8 cellular contexts compared by ENCODE assay signal in the genomic region with DNA sequence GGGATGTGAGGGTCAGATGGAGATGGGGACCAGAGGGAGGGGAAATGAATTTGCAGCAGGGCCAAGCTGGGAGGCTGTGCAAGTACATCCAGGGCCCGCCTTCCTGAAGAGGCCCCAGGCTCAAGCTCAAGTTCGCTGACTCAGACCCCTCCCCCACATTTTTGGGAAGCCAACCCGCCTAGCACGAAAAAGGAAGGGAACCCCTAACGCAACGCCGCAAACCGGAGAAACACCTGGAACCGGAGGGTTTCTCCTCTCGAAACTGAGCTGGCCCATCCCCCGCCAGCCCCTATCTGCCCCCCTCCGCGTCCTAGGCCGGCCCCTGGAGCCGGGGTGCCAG. TPM values are rescaled to one million over a fixed set of nuclear protein-coding genes. Genes with fewer than 3 reads are reported as not detected.
A peak's percentile ranks its signal among the peaks of the same experiment; 100 is the strongest.
DNase-seq lines count a peak whose midpoint lies in the region; ATAC-seq, FAIRE-seq and TF ChIP-seq lines count a peak whose summit lies in the region.

No MANE protein-coding gene starts in this region.

- H3K4me3 ChIP-seq in H7 (ENCODE audit: insufficient read depth, low read depth, low read length) (peak overlapping the region; percentile 82), kidney (ENCODE audit: low read length in 2 of 2) (peak overlapping the region; percentile 32 to 59)

- H3K9me3 ChIP-seq in kidney (ENCODE audit: control insufficient read depth in 1 of 2, low read length in 2 of 2), result no peaks in the 10 kb centered on the region

- no peaks in the 10 kb centered on the region for H3K27me3 ChIP-seq in H7 (ENCODE audit: control insufficient read depth, insufficient read depth, low read length)

- in situ Hi-C loops in ACHN (cut with HindIII; ENCODE audit: low pct_ligation_motif_present, low pct_unique_long_range_greater_than_20kb, low sequenced_read_pairs), result no loop called here

- no peak overlapping the region for H3K9ac ChIP-seq in kidney (ENCODE audit: low read length in 2 of 2)

- no peak for ATAC-seq in HG03354 (IDR thresholded peaks at IDR 0.05; ENCODE audit: poor library complexity, severe bottlenecking, unreplicated experiment)

- H3K27ac ChIP-seq in VCaP (peak overlapping the region; percentile 96), kidney (ENCODE audit: low read depth in 2 of 2, low read length in 2 of 2) (no peak overlapping the region)

- peaks cover 0 to 10% of the 10 kb centered on the region in 2 donors for H3K4me1 ChIP-seq in kidney (ENCODE audit: control insufficient read depth in 1 of 2, insufficient read depth in 1 of 2, low read depth in 1 of 2, low read length in 2 of 2)

- FAIRE-seq in kidney (lab: Jason Lieb, UNC), result no peak

- intact Hi-C loops in kidney (cut with DNase I), result no loop called here

- CTCF ChIA-PET in GM10248 (lab: Yijun Ruan, JAX), result no interaction called here

- H3K36me3 ChIP-seq in H7 (replicated peaks; ENCODE audit: control insufficient read depth, insufficient read depth, low read length) (no peaks in the 10 kb centered on the region), kidney (ENCODE audit: control insufficient read depth in 1 of 2, insufficient read depth in 2 of 2, low read length in 2 of 2) (no peaks in the 10 kb centered on the region)

- DNase-seq in ACHN, result peak; percentile 4
- no peak for DNase-seq in H7
- no peak for DNase-seq in kidney
- DNase-seq in GM10248 (ENCODE audit: extremely low spot score), result no peak
- DNase-seq in NCI-H2081 treated with DMSO at 0.1 percent for 48 hours (lab: John Stamatoyannopoulos, UW), result no peak
- DNase-seq in KG1 (lab: John Stamatoyannopoulos, UW), result no peak

- no peak for TF ChIP-seq CTCF in VCaP (conservative IDR thresholded peaks at IDR 0.05)
- no peak for TF ChIP-seq CTCF in kidney (IDR thresholded peaks at IDR 0.05; ENCODE audit: borderline replicate concordance, extremely low read depth, insufficient read depth)
- no peak for TF ChIP-seq CTCF in GM10248 (IDR thresholded peaks at IDR 0.05; ENCODE audit: control extremely low read depth, extremely low read depth, low read depth, missing control alignments)

- POLR2A ChIA-PET in GM10248 (lab: Yijun Ruan, JAX), result no interaction called here

RNA-seq across cellular contexts. Expression of gene AP3B2, which starts 0.6 kb away (rescaled TPM):
- 10.4 and 11.6 TPM in 2 replicates for total RNA-seq in H7 (2014; rRNA removed; shearing (Covaris generic))
- 4.7 TPM for total RNA-seq in kidney
- polyA plus RNA-seq in kidney (ENCODE audit: insufficient read depth, low read depth, low replicate concordance), result 1.8 TPM
